In genomic region chr9:117060963-117061362, GRCh38 we compare ENCODE assay signal across 27 cellular contexts.
"Had no signal": no experiment of that assay in that cellular context is flagged by ENCODE, and none has a peak within 500 bp of the region (broad histone marks: within the 10 kb centered on the region; RNA-seq: fewer than 3 reads in every experiment).

No MANE protein-coding gene starts in this region.

- H3K9me3 ChIP-seq: stomach, suprapubic skin, testis, thoracic aorta, thyroid gland, tibial artery, tibial nerve, transverse colon, upper lobe of left lung, upper lobe of right lung, uterus, vagina had no signal

- DNase-seq: stimulated activated CD4-positive, alpha-beta T cell treated with anti-CD3 and anti-CD28 coated beads, Interleukin-2, amount 100 ng/mL, for 48 hours; stimulated activated CD4-positive, alpha-beta T cell treated with anti-CD3 and anti-CD28 coated beads, Interleukin-4, amount 100 ng/mL, for 1 hour; stimulated activated CD4-positive, alpha-beta T cell treated with anti-CD3 and anti-CD28 coated beads, Interleukin-4, amount 100 ng/mL, for 24 hours; stimulated activated CD4-positive, alpha-beta T cell treated with anti-CD3 and anti-CD28 coated beads, Interleukin-4, amount 100 ng/mL, for 4 hours; stimulated activated CD8-positive, alpha-beta memory T cell treated with anti-CD3 and anti-CD28 coated beads, Interleukin-4, amount 100 ng/mL, for 48 hours; stimulated activated naive B cell treated with anti-CD40 and anti-IgM and Interleukin-4, amounts not matched to agents 10 μg/mL and 1 μg/mL and 100 μg/mL, for 72 hours; stimulated activated naive CD4-positive, alpha-beta T cell; stimulated activated naive CD4-positive, alpha-beta T cell treated with Interleukin-2 at 50 U/mL for 16 hours; stimulated activated naive CD8-positive, alpha-beta T cell treated with anti-CD3 and anti-CD28 coated beads, Interleukin-15, amount 100 ng/mL, for 72 hours; stimulated activated naive CD8-positive, alpha-beta T cell treated with anti-CD3 and anti-CD28 coated beads, Interleukin-15, Interleukin-2, amounts not matched to agents 100 U/mL and 50 U/mL, for 24 hours; stomach; substantia nigra; testis; thyroid gland; tibial artery; transverse colon; trophoblast cell; upper lobe of left lung; upper lobe of right lung; uterus had no signal

- FAIRE-seq: urothelium cell line had no signal

- H3K4me1 ChIP-seq: stomach, suprapubic skin, testis, thyroid gland, tibial artery, tibial nerve, transverse colon, upper lobe of left lung, upper lobe of right lung, uterus had no signal

- H3K27ac ChIP-seq: stomach, suprapubic skin, testis, thoracic aorta, thyroid gland, tibial artery, tibial nerve, transverse colon, upper lobe of left lung, upper lobe of right lung, uterus, vagina had no signal

- H3K27me3 ChIP-seq: stomach, suprapubic skin, testis, thyroid gland, tibial artery, tibial nerve, transverse colon, upper lobe of left lung, upper lobe of right lung, uterus, vagina had no signal

- H3K36me3 ChIP-seq: stomach, suprapubic skin, thoracic aorta, thyroid gland, tibial artery, tibial nerve, transverse colon, upper lobe of left lung, upper lobe of right lung, uterus, vagina had no signal

- H3K4me3 ChIP-seq: stomach, suprapubic skin, testis, thoracic aorta, thyroid gland, tibial artery, tibial nerve, transverse colon, upper lobe of left lung, upper lobe of right lung, uterus, vagina had no signal

- ATAC-seq: stimulated activated effector memory CD8-positive, alpha-beta T cell treated with anti-CD3 and anti-CD28 coated beads, Interleukin-12 subunit alpha, Interleukin-12 subunit beta, amount 100 ng/mL, for 72 hours; stimulated activated memory B cell treated with anti-CD40 and anti-IgM and Interleukin-4, amounts not matched to agents 10 μg/mL and 1 μg/mL and 100 μg/mL, for 72 hours; stimulated activated naive B cell treated with anti-CD40 and anti-IgM and Interleukin-4, amounts not matched to agents 10 μg/mL and 1 μg/mL and 100 μg/mL, for 72 hours; stimulated activated naive CD8-positive, alpha-beta T cell treated with anti-CD3 and anti-CD28 coated beads, Interleukin-15, amount 100 ng/mL, for 72 hours; stimulated activated naive CD8-positive, alpha-beta T cell treated with anti-CD3 and anti-CD28 coated beads, Interleukin-15, Interleukin-2, amounts not matched to agents 100 U/mL and 50 U/mL, for 24 hours; upper lobe of right lung had no signal
